Comparison of ENCODE assay signal across 8 cellular contexts in the genomic region with DNA sequence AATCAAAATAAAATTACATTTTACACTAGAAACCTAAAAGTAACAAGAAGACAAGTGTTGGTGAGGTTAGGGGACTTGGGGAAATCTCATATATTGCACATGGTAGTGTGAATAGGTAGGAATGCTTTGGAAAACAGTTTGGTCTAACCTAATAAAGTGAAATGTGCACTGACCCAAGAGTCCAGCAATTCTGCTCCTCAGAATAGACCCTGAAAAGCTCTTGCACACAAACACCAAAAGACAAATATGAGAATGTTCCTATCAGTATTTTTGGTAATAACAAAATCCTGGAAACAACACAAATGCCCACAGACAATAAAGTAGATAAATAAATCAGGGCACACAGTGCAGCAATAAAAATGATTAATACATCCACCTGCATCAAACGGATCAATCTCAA.
"Had no signal": no experiment of that assay in that cellular context is flagged by ENCODE, and none has a peak within 500 bp of the region (broad histone marks: within the 10 kb centered on the region; RNA-seq: fewer than 3 reads in every experiment).

No MANE protein-coding gene starts in this region.

- H3K27ac ChIP-seq: GM23248 had no signal

- H3K9me3 ChIP-seq: HAP-1 had no signal

- H3K36me3 ChIP-seq: HAP-1 had no signal

- H3K4me3 ChIP-seq: GM23248, GM23338, HAP-1 had no signal

- DNase-seq: GM23248, GOT3, H7, H9, HCEC 1CT, HFFc6 had no signal

- H3K4me1 ChIP-seq: HAP-1 had no signal
